ENCODE assay signal across 2 cellular contexts in the genomic region with DNA sequence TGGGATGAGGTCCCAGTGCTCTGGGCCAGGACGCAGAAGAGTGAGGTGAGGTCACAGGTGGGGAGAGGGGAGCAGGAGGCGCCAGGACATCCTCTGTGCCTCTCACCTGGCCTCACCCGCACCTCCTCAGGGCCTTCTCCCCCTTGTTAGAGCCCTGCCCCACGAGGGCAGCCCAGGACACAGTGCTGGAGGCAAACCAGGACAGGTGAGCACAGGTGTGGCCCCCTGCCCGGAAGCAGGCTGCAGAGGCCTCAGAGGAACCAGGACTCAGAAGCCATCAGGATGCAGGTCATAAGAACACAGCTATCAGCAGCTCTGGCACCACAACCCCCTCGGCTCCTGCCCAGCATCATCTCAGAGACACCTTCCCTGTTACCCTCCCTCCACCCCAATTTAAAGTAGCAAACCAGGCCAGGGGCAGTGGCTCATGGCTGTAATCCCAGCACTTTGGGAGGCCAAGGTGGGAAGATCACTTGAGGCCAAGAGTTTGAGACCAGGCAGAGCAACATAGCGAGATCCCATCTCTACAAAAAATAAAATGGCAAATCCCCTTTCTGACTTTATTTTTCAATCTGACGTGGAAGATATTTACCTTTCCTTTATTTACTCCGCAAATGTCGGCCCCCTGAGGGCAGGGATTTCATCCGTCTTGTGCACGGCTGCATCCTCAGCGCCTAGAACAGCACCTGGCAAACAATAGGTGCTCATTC.
A peak's percentile ranks its signal among the peaks of the same experiment; 100 is the strongest.
TF ChIP-seq lines count a peak whose summit lies in the region.

A gene with protein sequence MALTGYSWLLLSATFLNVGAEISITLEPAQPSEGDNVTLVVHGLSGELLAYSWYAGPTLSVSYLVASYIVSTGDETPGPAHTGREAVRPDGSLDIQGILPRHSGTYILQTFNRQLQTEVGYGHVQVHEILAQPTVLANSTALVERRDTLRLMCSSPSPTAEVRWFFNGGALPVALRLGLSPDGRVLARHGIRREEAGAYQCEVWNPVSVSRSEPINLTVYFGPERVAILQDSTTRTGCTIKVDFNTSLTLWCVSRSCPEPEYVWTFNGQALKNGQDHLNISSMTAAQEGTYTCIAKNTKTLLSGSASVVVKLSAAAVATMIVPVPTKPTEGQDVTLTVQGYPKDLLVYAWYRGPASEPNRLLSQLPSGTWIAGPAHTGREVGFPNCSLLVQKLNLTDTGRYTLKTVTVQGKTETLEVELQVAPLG (plus strand): TSS at position 660 of the 710 bp plus-strand sequence. CDS start 2,306 bp downstream, outside the sequence.

TF ChIP-seq in A549, 52 proteins besides CTCF, POLR2A, EP300 and RAD21:
- TF ChIP-seq RFX5 (IDR thresholded peaks at IDR 0.05) (no peak), ZNF302 (CRISPR knock-in tag; IDR thresholded peaks at IDR 0.05) (no peak), EHMT2 (IDR thresholded peaks at IDR 0.05; ENCODE audit: low read depth) (no peak), FOXS1 (CRISPR knock-in tag; IDR thresholded peaks at IDR 0.05) (no peak), ZSCAN20 (CRISPR knock-in tag; IDR thresholded peaks at IDR 0.05) (no peak), HEYL (CRISPR knock-in tag; IDR thresholded peaks at IDR 0.05) (no peak), TP53 (CRISPR knock-in tag; IDR thresholded peaks at IDR 0.05) (no peak), HOXB13 (CRISPR knock-in tag; IDR thresholded peaks at IDR 0.05; ENCODE audit: low read depth) (no peak), KDM5A (IDR thresholded peaks at IDR 0.05) (no peak), MAZ (IDR thresholded peaks at IDR 0.05; ENCODE audit: borderline replicate concordance, low read depth, low read length) (no peak), CHD4 (IDR thresholded peaks at IDR 0.05; ENCODE audit: borderline replicate concordance) (no peak)
- TF ChIP-seq, protein P1, sequence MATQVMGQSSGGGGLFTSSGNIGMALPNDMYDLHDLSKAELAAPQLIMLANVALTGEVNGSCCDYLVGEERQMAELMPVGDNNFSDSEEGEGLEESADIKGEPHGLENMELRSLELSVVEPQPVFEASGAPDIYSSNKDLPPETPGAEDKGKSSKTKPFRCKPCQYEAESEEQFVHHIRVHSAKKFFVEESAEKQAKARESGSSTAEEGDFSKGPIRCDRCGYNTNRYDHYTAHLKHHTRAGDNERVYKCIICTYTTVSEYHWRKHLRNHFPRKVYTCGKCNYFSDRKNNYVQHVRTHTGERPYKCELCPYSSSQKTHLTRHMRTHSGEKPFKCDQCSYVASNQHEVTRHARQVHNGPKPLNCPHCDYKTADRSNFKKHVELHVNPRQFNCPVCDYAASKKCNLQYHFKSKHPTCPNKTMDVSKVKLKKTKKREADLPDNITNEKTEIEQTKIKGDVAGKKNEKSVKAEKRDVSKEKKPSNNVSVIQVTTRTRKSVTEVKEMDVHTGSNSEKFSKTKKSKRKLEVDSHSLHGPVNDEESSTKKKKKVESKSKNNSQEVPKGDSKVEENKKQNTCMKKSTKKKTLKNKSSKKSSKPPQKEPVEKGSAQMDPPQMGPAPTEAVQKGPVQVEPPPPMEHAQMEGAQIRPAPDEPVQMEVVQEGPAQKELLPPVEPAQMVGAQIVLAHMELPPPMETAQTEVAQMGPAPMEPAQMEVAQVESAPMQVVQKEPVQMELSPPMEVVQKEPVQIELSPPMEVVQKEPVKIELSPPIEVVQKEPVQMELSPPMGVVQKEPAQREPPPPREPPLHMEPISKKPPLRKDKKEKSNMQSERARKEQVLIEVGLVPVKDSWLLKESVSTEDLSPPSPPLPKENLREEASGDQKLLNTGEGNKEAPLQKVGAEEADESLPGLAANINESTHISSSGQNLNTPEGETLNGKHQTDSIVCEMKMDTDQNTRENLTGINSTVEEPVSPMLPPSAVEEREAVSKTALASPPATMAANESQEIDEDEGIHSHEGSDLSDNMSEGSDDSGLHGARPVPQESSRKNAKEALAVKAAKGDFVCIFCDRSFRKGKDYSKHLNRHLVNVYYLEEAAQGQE (IDR thresholded peaks at IDR 0.05), result no peak
- TF ChIP-seq, protein P2, sequence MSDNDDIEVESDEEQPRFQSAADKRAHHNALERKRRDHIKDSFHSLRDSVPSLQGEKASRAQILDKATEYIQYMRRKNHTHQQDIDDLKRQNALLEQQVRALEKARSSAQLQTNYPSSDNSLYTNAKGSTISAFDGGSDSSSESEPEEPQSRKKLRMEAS (IDR thresholded peaks at IDR 0.05), result no peak

TF ChIP-seq in WTC11, 78 proteins besides CTCF, POLR2A, EP300 and RAD21:
- TF ChIP-seq, protein P3, sequence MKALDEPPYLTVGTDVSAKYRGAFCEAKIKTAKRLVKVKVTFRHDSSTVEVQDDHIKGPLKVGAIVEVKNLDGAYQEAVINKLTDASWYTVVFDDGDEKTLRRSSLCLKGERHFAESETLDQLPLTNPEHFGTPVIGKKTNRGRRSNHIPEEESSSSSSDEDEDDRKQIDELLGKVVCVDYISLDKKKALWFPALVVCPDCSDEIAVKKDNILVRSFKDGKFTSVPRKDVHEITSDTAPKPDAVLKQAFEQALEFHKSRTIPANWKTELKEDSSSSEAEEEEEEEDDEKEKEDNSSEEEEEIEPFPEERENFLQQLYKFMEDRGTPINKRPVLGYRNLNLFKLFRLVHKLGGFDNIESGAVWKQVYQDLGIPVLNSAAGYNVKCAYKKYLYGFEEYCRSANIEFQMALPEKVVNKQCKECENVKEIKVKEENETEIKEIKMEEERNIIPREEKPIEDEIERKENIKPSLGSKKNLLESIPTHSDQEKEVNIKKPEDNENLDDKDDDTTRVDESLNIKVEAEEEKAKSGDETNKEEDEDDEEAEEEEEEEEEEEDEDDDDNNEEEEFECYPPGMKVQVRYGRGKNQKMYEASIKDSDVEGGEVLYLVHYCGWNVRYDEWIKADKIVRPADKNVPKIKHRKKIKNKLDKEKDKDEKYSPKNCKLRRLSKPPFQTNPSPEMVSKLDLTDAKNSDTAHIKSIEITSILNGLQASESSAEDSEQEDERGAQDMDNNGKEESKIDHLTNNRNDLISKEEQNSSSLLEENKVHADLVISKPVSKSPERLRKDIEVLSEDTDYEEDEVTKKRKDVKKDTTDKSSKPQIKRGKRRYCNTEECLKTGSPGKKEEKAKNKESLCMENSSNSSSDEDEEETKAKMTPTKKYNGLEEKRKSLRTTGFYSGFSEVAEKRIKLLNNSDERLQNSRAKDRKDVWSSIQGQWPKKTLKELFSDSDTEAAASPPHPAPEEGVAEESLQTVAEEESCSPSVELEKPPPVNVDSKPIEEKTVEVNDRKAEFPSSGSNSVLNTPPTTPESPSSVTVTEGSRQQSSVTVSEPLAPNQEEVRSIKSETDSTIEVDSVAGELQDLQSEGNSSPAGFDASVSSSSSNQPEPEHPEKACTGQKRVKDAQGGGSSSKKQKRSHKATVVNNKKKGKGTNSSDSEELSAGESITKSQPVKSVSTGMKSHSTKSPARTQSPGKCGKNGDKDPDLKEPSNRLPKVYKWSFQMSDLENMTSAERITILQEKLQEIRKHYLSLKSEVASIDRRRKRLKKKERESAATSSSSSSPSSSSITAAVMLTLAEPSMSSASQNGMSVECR (CRISPR knock-in tag; IDR thresholded peaks at IDR 0.05; ENCODE audit: borderline replicate concordance), result no peak
- TF ChIP-seq ZNF121 (CRISPR knock-in tag; IDR thresholded peaks at IDR 0.05), result peak; percentile 13; the same call in 1 of the 2 replicates
